9 cellular contexts compared by ENCODE assay signal in genomic region chr13:110308377-110309158, GRCh38. TPM values are rescaled to one million over a fixed set of nuclear protein-coding genes. Genes with fewer than 3 reads are reported as not detected.
A peak's percentile ranks its signal among the peaks of the same experiment; 100 is the strongest.
DNase-seq lines count a peak whose midpoint lies in the region; ATAC-seq, FAIRE-seq and TF ChIP-seq lines count a peak whose summit lies in the region.
"Had no signal": no experiment of that assay in that cellular context is flagged by ENCODE, and none has a peak within 500 bp of the region (broad histone marks: within the 10 kb centered on the region; RNA-seq: fewer than 3 reads in every experiment).

No MANE protein-coding gene starts in this region.

- H4K20me1 ChIP-seq in IMR-90 (ENCODE audit: insufficient read depth, low read length): peaks cover 69% of the 10 kb centered on the region
- H4K20me1 ChIP-seq in keratinocyte (ENCODE audit: control insufficient read depth, extremely low read depth, insufficient read depth, low read length): no peaks in the 10 kb centered on the region

- peaks cover 38% of the 10 kb centered on the region for H3K36me3 ChIP-seq in IMR-90 (ENCODE audit: control insufficient read depth, insufficient read depth, low read length)
- H3K36me3 ChIP-seq in brain microvascular endothelial cell (replicated peaks): peaks cover 81% of the 10 kb centered on the region
- peaks cover 3 to 11% of the 10 kb centered on the region in 2 experiments for H3K36me3 ChIP-seq in keratinocyte (ENCODE audit: control insufficient read depth in 2 of 2, extremely low read depth in 1 of 2, insufficient read depth in 2 of 2, low read length in 2 of 2)
- peaks cover 5 to 12% of the 10 kb centered on the region in 2 donors for H3K36me3 ChIP-seq in stomach smooth muscle (ENCODE audit: control insufficient read depth in 2 of 2, insufficient read depth in 2 of 2, low read length in 2 of 2)

- peak; percentile 77 for FAIRE-seq in keratinocyte (lab: Jason Lieb, UNC)

- no TSS peak for BruUV-seq in IMR-90 (replicated peaks; lab: Mats Ljungman, UMichigan)

- H3K79me2 ChIP-seq in keratinocyte (ENCODE audit: control insufficient read depth, insufficient read depth, low read length): peaks cover 78% of the 10 kb centered on the region

- H4K5ac ChIP-seq in IMR-90 (ENCODE audit: low read depth, low read length): peak overlapping the region; percentile 24

- POLR2A ChIA-PET in IMR-90 (lab: Charles Lee; ENCODE audit: unreplicated experiment): interaction anchor here (0.7 to 0.8 kb wide), 2 partner anchors 15 to 91 kb away, joined by 5 read pairs; no protein-coding TSS in a partner anchor
- POLR2A ChIA-PET in activated CD8-positive, alpha-beta T cell treated with anti-CD3 and anti-CD28 coated beads for 36 hours (lab: Charles Lee): no interaction called here

- peak overlapping the region; percentile 87 for H3K56ac ChIP-seq in IMR-90 (ENCODE audit: extremely low read depth, insufficient read depth, low read length)

- H3K36me3 Mint-ChIP-seq in activated CD8-positive, alpha-beta T cell treated with anti-CD3 and anti-CD28 coated beads for 36 hours (ENCODE audit: low read depth): no peaks in the 10 kb centered on the region

- H3K4me1 Mint-ChIP-seq in activated CD8-positive, alpha-beta T cell treated with anti-CD3 and anti-CD28 coated beads for 36 hours (ENCODE audit: low read depth): no peaks in the 10 kb centered on the region

- no peak for DNase-seq in IMR-90
- no peak for DNase-seq in brain microvascular endothelial cell
- no peak for DNase-seq in keratinocyte (ENCODE audit: low read depth, low spot score)
- no peak for DNase-seq in activated CD8-positive, alpha-beta T cell treated with anti-CD3 and anti-CD28 coated beads for 36 hours
- DNase-seq in SKM-1 treated with dmso at 0.1 percent for 144 hours (lab: John Stamatoyannopoulos, UW; ENCODE audit: unreplicated experiment): no peak
- DNase-seq: activated CD4-positive, alpha-beta T cell treated with anti-CD3 and anti-CD28 coated beads for 48 hours; stimulated activated CD4-positive, alpha-beta T cell treated with anti-CD3 and anti-CD28 coated beads, Interleukin-12 subunit alpha, Interleukin-12 subunit beta, amount 100 ng/mL, for 4 hours had no signal

- ATAC-seq in IMR-90 (ENCODE audit: low read depth) (no peak), GM19328 (IDR thresholded peaks at IDR 0.05; ENCODE audit: unreplicated experiment) (no peak)
- ATAC-seq in activated CD8-positive, alpha-beta T cell treated with anti-CD3 and anti-CD28 coated beads for 36 hours: no peak

- H2BK15ac ChIP-seq in IMR-90 (ENCODE audit: low read depth, low read length): peak overlapping the region; percentile 72; the same call in 1 of the 3 replicates

- peak overlapping the region; percentile 93 for H2AK9ac ChIP-seq in IMR-90 (replicated peaks; ENCODE audit: low read depth, low read length, poor library complexity)

- peak overlapping the region; percentile 88 for H3K23ac ChIP-seq in IMR-90 (ENCODE audit: low read depth, low read length)

- H3K27ac Mint-ChIP-seq in activated CD8-positive, alpha-beta T cell treated with anti-CD3 and anti-CD28 coated beads for 36 hours: no peak overlapping the region

- H3K4me3 ChIP-seq in IMR-90 (ENCODE audit: insufficient read depth, low read depth, low read length) (peak overlapping the region; percentile 84), brain microvascular endothelial cell (ENCODE audit: low read depth, low read length) (peak overlapping the region; percentile 98), keratinocyte (ENCODE audit: control insufficient read depth in 2 of 3, extremely low read depth in 1 of 3, insufficient read depth in 2 of 3, low read depth in 1 of 3, low read length in 3 of 3) (peak overlapping the region; percentile 74 to 92 (median 79)), stomach smooth muscle (ENCODE audit: low read length in 2 of 2) (peak overlapping the region; percentile 96 to 99)

- peak overlapping the region; percentile 96 for H3K9ac ChIP-seq in IMR-90 (ENCODE audit: low read depth, low read length)
- H3K9ac ChIP-seq in keratinocyte (ENCODE audit: control insufficient read depth, extremely low read depth, insufficient read depth, low read length): peak overlapping the region; percentile 80
- peak overlapping the region; percentile 94 to 96 for H3K9ac ChIP-seq in stomach smooth muscle (ENCODE audit: low read length in 2 of 2)

- peak overlapping the region; percentile 32 for H3K18ac ChIP-seq in IMR-90 (ENCODE audit: low read depth, low read length)

- no peak overlapping the region for H3K4me3 Mint-ChIP-seq in activated CD8-positive, alpha-beta T cell treated with anti-CD3 and anti-CD28 coated beads for 36 hours

- in situ Hi-C loops in IMR-90 (cut with MboI; ENCODE audit: low sequenced_read_pairs) (no loop called here), brain microvascular endothelial cell (cut with HindIII; ENCODE audit: low pct_ligation_motif_present, low sequenced_read_pairs) (no loop called here)

- intact Hi-C loops in IMR-90 (cut with micrococcal nuclease): no loop called here
- intact Hi-C loops in activated CD8-positive, alpha-beta T cell treated with anti-CD3 and anti-CD28 coated beads for 36 hours (cut with micrococcal nuclease): no loop called here

- no peak for TF ChIP-seq RAD21 in IMR-90 (IDR thresholded peaks at IDR 0.05; ENCODE audit: low read length)

- H3K79me1 ChIP-seq in IMR-90 (ENCODE audit: low read depth in 1 of 2, low read length in 2 of 2): peaks cover 1 to 58% of the 10 kb centered on the region in 2 experiments; a peak in 2 of 4 replicates

- H2BK5ac ChIP-seq in IMR-90 (ENCODE audit: low read depth, low read length, poor library complexity, severe bottlenecking): peak overlapping the region; percentile 89

- H3K27ac ChIP-seq in IMR-90 (ENCODE audit: insufficient read depth, low read length): peak overlapping the region; percentile 78
- H3K27ac ChIP-seq in brain microvascular endothelial cell: peak overlapping the region; percentile 78
- peak overlapping the region; percentile 54 for H3K27ac ChIP-seq in keratinocyte (ENCODE audit: control insufficient read depth, insufficient read depth, low read length)
- H3K27ac ChIP-seq in stomach smooth muscle (ENCODE audit: low read length): peak overlapping the region; percentile 96

- H4K8ac ChIP-seq in IMR-90 (ENCODE audit: low read depth in 2 of 2, low read length in 2 of 2): peak overlapping the region; percentile 62 to 84

- H3K9me3 ChIP-seq in IMR-90 (ENCODE audit: control insufficient read depth, insufficient read depth, low read length) (no peaks in the 10 kb centered on the region), keratinocyte (ENCODE audit: control insufficient read depth, low read depth, low read length) (no peaks in the 10 kb centered on the region), stomach smooth muscle (ENCODE audit: control insufficient read depth in 2 of 2, low read length in 2 of 2) (no peaks in the 10 kb centered on the region)

- peak overlapping the region; percentile 75 for H2BK120ac ChIP-seq in IMR-90 (ENCODE audit: low read depth, low read length)

- H2BK20ac ChIP-seq in IMR-90 (ENCODE audit: low read depth, low read length): peak overlapping the region; percentile 69

- dilution Hi-C loops in IMR-90 (cut with HindIII; ENCODE audit: low sequenced_read_pairs, unreplicated experiment) (no loop called here), keratinocyte (cut with MboI; ENCODE audit: extremely low pct_ligation_motif_present, low sequenced_read_pairs) (no loop called here)

- CTCF ChIA-PET in IMR-90 (lab: Yijun Ruan, JAX): interaction anchor here (0.6 to 1.8 kb wide), 5 partner anchors 18 to 104 kb away, joined by 3 to 4 read pairs (median 3); no protein-coding TSS in a partner anchor
- CTCF ChIA-PET in activated CD8-positive, alpha-beta T cell treated with anti-CD3 and anti-CD28 coated beads for 36 hours (lab: Charles Lee): no interaction called here

- H3K4me2 ChIP-seq in IMR-90 (ENCODE audit: low read depth, low read length) (peak overlapping the region; percentile 93), keratinocyte (ENCODE audit: control insufficient read depth, extremely low read depth, insufficient read depth, low read depth, low read length) (peak overlapping the region; percentile 93)

- H2AFZ ChIP-seq in IMR-90 (replicated peaks; ENCODE audit: low read length, poor library complexity) (peak overlapping the region; percentile 83), keratinocyte (ENCODE audit: control insufficient read depth, low read length) (peak overlapping the region; percentile 78)

- no peaks in the 10 kb centered on the region for H3K9me3 Mint-ChIP-seq in activated CD8-positive, alpha-beta T cell treated with anti-CD3 and anti-CD28 coated beads for 36 hours

- peak overlapping the region; percentile 92 for H3K14ac ChIP-seq in IMR-90 (replicated peaks; ENCODE audit: low read depth, low read length)

- H2AK5ac ChIP-seq in IMR-90 (ENCODE audit: low read depth, low read length): peak overlapping the region; percentile 94

- peak overlapping the region; percentile 93 for H3K4ac ChIP-seq in IMR-90 (ENCODE audit: low read depth, low read length)

- H3K27me3 ChIP-seq in IMR-90 (ENCODE audit: control insufficient read depth, insufficient read depth, low read length) (no peaks in the 10 kb centered on the region), brain microvascular endothelial cell (replicated peaks) (no peaks in the 10 kb centered on the region), keratinocyte (ENCODE audit: control insufficient read depth, extremely low read depth, insufficient read depth, low read length) (no peaks in the 10 kb centered on the region), stomach smooth muscle (ENCODE audit: control insufficient read depth in 1 of 2, insufficient read depth in 2 of 2, low read length in 2 of 2) (no peaks in the 10 kb centered on the region)

- H3K27me3 Mint-ChIP-seq in activated CD8-positive, alpha-beta T cell treated with anti-CD3 and anti-CD28 coated beads for 36 hours: peaks cover 60% of the 10 kb centered on the region

- H3K4me1 ChIP-seq in IMR-90 (ENCODE audit: control insufficient read depth, insufficient read depth, low read length) (peaks cover 33% of the 10 kb centered on the region), keratinocyte (ENCODE audit: control insufficient read depth, extremely low read depth, insufficient read depth, low read length) (peaks cover 50% of the 10 kb centered on the region), stomach smooth muscle (ENCODE audit: control insufficient read depth, insufficient read depth, low read length) (peaks cover 62% of the 10 kb centered on the region)

- TF ChIP-seq CTCF in IMR-90 (conservative IDR thresholded peaks at IDR 0.05; ENCODE audit: low read depth, low read length) (no peak), brain microvascular endothelial cell (IDR thresholded peaks at IDR 0.05; ENCODE audit: low read depth, low read length, missing control alignments) (no peak), keratinocyte (optimal IDR thresholded peaks at IDR 0.05 in 1 of 3, IDR thresholded peaks at IDR 0.05 in 1 of 3, conservative IDR thresholded peaks at IDR 0.05 in 1 of 3; ENCODE audit: extremely low read depth in 1 of 3, insufficient read depth in 2 of 3, low read length in 3 of 3) (no peak)
- TF ChIP-seq CTCF in activated CD8-positive, alpha-beta T cell treated with anti-CD3 and anti-CD28 coated beads for 36 hours (IDR thresholded peaks at IDR 0.05): no peak

- peak overlapping the region; percentile 91 for H4K91ac ChIP-seq in IMR-90 (ENCODE audit: insufficient read depth, low read depth, low read length)

- H3K9me1 ChIP-seq in IMR-90 (ENCODE audit: insufficient read depth, low read length): peaks cover 32% of the 10 kb centered on the region
- no peaks in the 10 kb centered on the region for H3K9me1 ChIP-seq in keratinocyte (ENCODE audit: control insufficient read depth, extremely low read depth, insufficient read depth, low read length)

- TF ChIP-seq POLR2A in IMR-90 (IDR thresholded peaks at IDR 0.05; ENCODE audit: low read depth, low read length): no peak; the same call in 1 of the 2 replicates

- WGBS in IMR-90 (ENCODE audit: extremely low coverage in 2 of 2, insufficient read length in 1 of 2), 2 experiments: 0% methylated on average over 5 of the region's 38 CpGs; no CpG with 5 or more reads in 1 of the 2 experiments

RNA-seq across cellular contexts. Expression of gene COL4A2, which starts 1.5 kb away (rescaled TPM):
- 90.7 and 97.5 TPM in 2 replicates for total RNA-seq in IMR-90 (2012; rRNA removed)
- 457 and 533 TPM in 2 replicates for polyA plus RNA-seq in IMR-90 (2012; rRNA removed)
- polyA plus RNA-seq in IMR-90 (2012; cell fraction: cytosol; rRNA removed): 220 and 733 TPM in 2 replicates
- 553 and 1,147 TPM in 2 replicates for polyA plus RNA-seq in IMR-90 (2012; cell fraction: nucleus; rRNA removed; ENCODE audit: low replicate concordance)
- 30.7 to 64.2 TPM (median 31.1 TPM) in 3 replicates for polyA plus RNA-seq in keratinocyte
- 2.4 TPM for polyA plus RNA-seq in keratinocyte (2011; ENCODE audit: low read depth)
- 5.3 and 11.3 TPM in 2 replicates for polyA plus RNA-seq in keratinocyte (2011; cell fraction: cytosol; rRNA removed)
- 78.0 and 99.9 TPM in 2 replicates for polyA plus RNA-seq in keratinocyte (2011; cell fraction: nucleus; rRNA removed)
- polyA plus RNA-seq in keratinocyte (2012; ENCODE audit: low replicate concordance): 6.3 and 80.3 TPM in 2 replicates
- 69.8 to 191 TPM (median 82.0 TPM) in 3 replicates for polyA minus RNA-seq in keratinocyte
- polyA minus RNA-seq in keratinocyte (2011; cell fraction: cytosol; rRNA and poly(A)+ RNA removed): 38.8 TPM
- polyA minus RNA-seq in keratinocyte (2011; cell fraction: nucleus; rRNA and poly(A)+ RNA removed): 150 and 169 TPM in 2 replicates
- not detected for total RNA-seq in activated CD8-positive, alpha-beta T cell treated with anti-CD3 and anti-CD28 coated beads for 36 hours

RNA-seq across cellular contexts. Expression of gene COL4A1, which starts 1.6 kb away (rescaled TPM):
- 230 and 263 TPM in 2 replicates for total RNA-seq in IMR-90 (2012; rRNA removed)
- polyA plus RNA-seq in IMR-90 (2012; rRNA removed) (301 and 337 TPM in 2 replicates), keratinocyte (14.5 to 30.3 TPM (median 22.3 TPM) in 3 replicates)
- 173 and 272 TPM in 2 replicates for polyA plus RNA-seq in IMR-90 (2012; cell fraction: cytosol; rRNA removed)
- 217 and 287 TPM in 2 replicates for polyA plus RNA-seq in IMR-90 (2012; cell fraction: nucleus; rRNA removed; ENCODE audit: low replicate concordance)
- 1.3 TPM for polyA plus RNA-seq in keratinocyte (2011; ENCODE audit: low read depth)
- polyA plus RNA-seq in keratinocyte (2011; cell fraction: cytosol; rRNA removed): 4.7 and 5.4 TPM in 2 replicates
- polyA plus RNA-seq in keratinocyte (2011; cell fraction: nucleus; rRNA removed): 40.7 and 46.5 TPM in 2 replicates
- polyA plus RNA-seq in keratinocyte (2012; ENCODE audit: low replicate concordance): 2.0 and 35.6 TPM in 2 replicates
- 39.4 to 56.2 TPM (median 43.0 TPM) in 3 replicates for polyA minus RNA-seq in keratinocyte
- 12.3 TPM for polyA minus RNA-seq in keratinocyte (2011; cell fraction: cytosol; rRNA and poly(A)+ RNA removed)
- 57.2 and 70.4 TPM in 2 replicates for polyA minus RNA-seq in keratinocyte (2011; cell fraction: nucleus; rRNA and poly(A)+ RNA removed)
- total RNA-seq in activated CD8-positive, alpha-beta T cell treated with anti-CD3 and anti-CD28 coated beads for 36 hours: not detected

Comparison
In these comparisons a context has a peak if more than half of its experiments do, and no peak if none do; other contexts are left out.
1. RNA of gene COL4A2, which starts 1.5 kb away (total RNA-seq): 90.7 to 97.5 TPM in IMR-90; not detected in activated CD8-positive, alpha-beta T cell treated with anti-CD3 and anti-CD28 coated beads for 36 hours; every median in the first group is over 10 times any median in the second.
2. RNA of gene COL4A1, which starts 1.6 kb away (total RNA-seq): 230 to 263 TPM in IMR-90; not detected in activated CD8-positive, alpha-beta T cell treated with anti-CD3 and anti-CD28 coated beads for 36 hours; every median in the first group is over 100 times any median in the second.
3. Peak in every context shown above with its lines, with median percentiles within 50 percentile points of each other: H3K27ac ChIP-seq, H3K4me3 ChIP-seq and H3K9ac ChIP-seq.